In the genomic region with DNA sequence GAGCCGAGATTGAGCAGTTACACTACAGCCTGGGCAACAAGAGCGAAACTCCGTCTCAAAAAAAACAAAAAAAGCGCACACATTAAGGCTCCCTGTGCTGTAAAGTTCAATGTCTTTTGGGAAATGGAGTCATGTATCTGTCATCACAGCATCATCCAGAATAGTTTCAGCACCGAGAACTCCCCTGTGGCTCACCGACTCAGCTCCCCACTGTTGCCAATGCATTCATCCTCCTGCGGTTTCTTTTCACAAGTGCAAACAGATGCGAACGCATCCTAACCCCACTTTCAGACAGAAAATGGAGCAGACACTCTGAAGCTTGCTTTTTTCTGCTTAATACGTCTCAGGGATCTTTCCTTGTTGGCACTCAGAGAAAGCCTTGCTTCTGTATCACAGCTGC, we compare ENCODE assay signal across 16 cellular contexts. TPM values are rescaled to one million over a fixed set of nuclear protein-coding genes. Genes with fewer than 3 reads are reported as not detected.
DNase-seq lines count a peak whose midpoint lies in the region; ATAC-seq, FAIRE-seq and TF ChIP-seq lines count a peak whose summit lies in the region.
"Had no signal": no experiment of that assay in that cellular context is flagged by ENCODE, and none has a peak within 500 bp of the region (broad histone marks: within the 10 kb centered on the region; RNA-seq: fewer than 3 reads in every experiment).

No MANE protein-coding gene starts in this region.

- H4K5ac ChIP-seq in IMR-90 (ENCODE audit: low read depth, low read length) = no peak overlapping the region

- H3K9ac ChIP-seq in IMR-90 (ENCODE audit: low read depth, low read length) (no peak overlapping the region), keratinocyte (ENCODE audit: control insufficient read depth, extremely low read depth, insufficient read depth, low read length) (peak overlapping the region; percentile 60), neuronal stem cell (ENCODE audit: low read depth, low read length, poor library complexity) (no peak overlapping the region)

- TF ChIP-seq POLR2A in IMR-90 (IDR thresholded peaks at IDR 0.05; ENCODE audit: low read depth, low read length) (no peak), body of pancreas (IDR thresholded peaks at IDR 0.05) (no peak)

- H3K4me2 ChIP-seq in IMR-90 (ENCODE audit: low read depth, low read length) (no peak overlapping the region), keratinocyte (ENCODE audit: control insufficient read depth, extremely low read depth, insufficient read depth, low read depth, low read length) (peak overlapping the region; percentile 34), neuronal stem cell (ENCODE audit: insufficient read depth, low read length, poor library complexity, severe bottlenecking) (no peak overlapping the region)

- H2BK20ac ChIP-seq in IMR-90 (ENCODE audit: low read depth, low read length) = no peak overlapping the region

- in situ Hi-C loops in IMR-90 (cut with MboI; ENCODE audit: low sequenced_read_pairs) = no loop called here
- in situ Hi-C loops in astrocyte of the spinal cord (cut with HindIII; ENCODE audit: low sequenced_read_pairs) = no loop called here

- intact Hi-C loops in IMR-90 (cut with micrococcal nuclease) = no loop called here
- intact Hi-C loops in body of pancreas (cut with DNase I) = no loop called here

- no TSS peak for BruUV-seq in IMR-90 (replicated peaks; lab: Mats Ljungman, UMichigan)

- H3K18ac ChIP-seq in IMR-90 (ENCODE audit: low read depth, low read length) (no peak overlapping the region), neuronal stem cell (ENCODE audit: low read length) (no peak overlapping the region)

- TF ChIP-seq RAD21 in IMR-90 (IDR thresholded peaks at IDR 0.05; ENCODE audit: low read length) = no peak

- dilution Hi-C loops in IMR-90 (cut with HindIII; ENCODE audit: low sequenced_read_pairs, unreplicated experiment) = no loop called here
- dilution Hi-C loops in keratinocyte (cut with MboI; ENCODE audit: extremely low pct_ligation_motif_present, low sequenced_read_pairs) = no loop called here

- H3K79me1 ChIP-seq in IMR-90 (ENCODE audit: low read depth in 1 of 2, low read length in 2 of 2) = no peaks in the 10 kb centered on the region
- H3K79me1 ChIP-seq in neuronal stem cell (ENCODE audit: low read depth, low read length) = peaks cover 5% of the 10 kb centered on the region

- H4K8ac ChIP-seq in IMR-90 (ENCODE audit: low read depth in 2 of 2, low read length in 2 of 2) = no peak overlapping the region
- no peak overlapping the region for H4K8ac ChIP-seq in neuronal stem cell (ENCODE audit: low read depth, low read length)

- no peaks in the 10 kb centered on the region for H3K9me3 ChIP-seq in IMR-90 (ENCODE audit: control insufficient read depth, insufficient read depth, low read length)
- no peaks in the 10 kb centered on the region for H3K9me3 ChIP-seq in keratinocyte (ENCODE audit: control insufficient read depth, low read depth, low read length)
- H3K9me3 ChIP-seq in body of pancreas = no peaks in the 10 kb centered on the region
- no peaks in the 10 kb centered on the region for H3K9me3 ChIP-seq in neuronal stem cell (replicated peaks in 1 of 2; ENCODE audit: control insufficient read depth in 2 of 2, insufficient read depth in 1 of 2, low read depth in 1 of 2, low read length in 2 of 2)
- H3K9me3 ChIP-seq: Caco-2, right atrium auricular region had no signal

- peak; percentile 43 for ATAC-seq in IMR-90 (ENCODE audit: low read depth)
- ATAC-seq in HG03025 (IDR thresholded peaks at IDR 0.05; ENCODE audit: low FRiP score, unreplicated experiment) = no peak
- no peak for ATAC-seq in body of pancreas
- ATAC-seq: T-cell had no signal

- H3K27me3 ChIP-seq in BJ (ENCODE audit: control insufficient read depth, insufficient read depth, low read length) (peaks cover 2% of the 10 kb centered on the region; the same call in 1 of the 2 replicates), IMR-90 (ENCODE audit: control insufficient read depth, insufficient read depth, low read length) (no peaks in the 10 kb centered on the region; the same call in 1 of the 2 replicates), keratinocyte (ENCODE audit: control insufficient read depth, extremely low read depth, insufficient read depth, low read length) (no peaks in the 10 kb centered on the region), body of pancreas (no peaks in the 10 kb centered on the region), neuronal stem cell (ENCODE audit: control insufficient read depth in 3 of 3, insufficient read depth in 3 of 3, low read depth in 1 of 3, low read length in 3 of 3) (peaks cover 0 to 8% (median 0%) of the 10 kb centered on the region in 3 experiments)
- H3K27me3 ChIP-seq: right atrium auricular region had no signal

- H2BK5ac ChIP-seq in IMR-90 (ENCODE audit: low read depth, low read length, poor library complexity, severe bottlenecking) = no peak overlapping the region
- no peak overlapping the region for H2BK5ac ChIP-seq in neuronal stem cell (ENCODE audit: low read length)

- WGBS in IMR-90 (ENCODE audit: extremely low coverage in 2 of 2, insufficient read length in 1 of 2), 2 experiments = 52% methylated on average over 5 of the region's 10 CpGs; no CpG with 5 or more reads in 1 of the 2 experiments
- WGBS in body of pancreas, 2 donors = 82 to 87% methylated on average over 10 of the region's 10 CpGs
- WGBS in neuronal stem cell (ENCODE audit: extremely low coverage in 2 of 2, insufficient read length in 2 of 2, insufficient replicate concordance in 1 of 2), 2 donors = no CpG with 5 or more reads among the region's 10 CpGs

- H2BK12ac ChIP-seq in neuronal stem cell (ENCODE audit: low read length) = no peak overlapping the region

- peaks cover 16% of the 10 kb centered on the region for H3K9me1 ChIP-seq in IMR-90 (ENCODE audit: insufficient read depth, low read length)
- no peaks in the 10 kb centered on the region for H3K9me1 ChIP-seq in keratinocyte (ENCODE audit: control insufficient read depth, extremely low read depth, insufficient read depth, low read length)

- H3K4me1 ChIP-seq in IMR-90 (ENCODE audit: control insufficient read depth, insufficient read depth, low read length) (peaks cover 14% of the 10 kb centered on the region), keratinocyte (ENCODE audit: control insufficient read depth, extremely low read depth, insufficient read depth, low read length) (peaks cover 68% of the 10 kb centered on the region), body of pancreas (peaks cover 23% of the 10 kb centered on the region), neuronal stem cell (ENCODE audit: control insufficient read depth in 2 of 2, insufficient read depth in 1 of 2, low read depth in 1 of 2, low read length in 2 of 2) (no peaks in the 10 kb centered on the region)

- H3K4me3 ChIP-seq in BJ (ENCODE audit: low read depth, low read length) = no peak overlapping the region
- no peak overlapping the region for H3K4me3 ChIP-seq in IMR-90 (ENCODE audit: insufficient read depth, low read depth, low read length)
- no peak overlapping the region for H3K4me3 ChIP-seq in astrocyte of the spinal cord (ENCODE audit: low read depth, low read length)
- no peak overlapping the region for H3K4me3 ChIP-seq in keratinocyte (ENCODE audit: control insufficient read depth in 2 of 3, extremely low read depth in 1 of 3, insufficient read depth in 2 of 3, low read depth in 1 of 3, low read length in 3 of 3)
- H3K4me3 ChIP-seq in body of pancreas = no peak overlapping the region
- H3K4me3 ChIP-seq in neuronal stem cell (ENCODE audit: low read length in 2 of 2) = no peak overlapping the region
- H3K4me3 ChIP-seq: right atrium auricular region had no signal

- CTCF ChIA-PET in BJ (lab: Yijun Ruan, JAX) = interaction anchor here (1.0 to 2.2 kb wide), 4 partner anchors 8 to 225 kb away, joined by 3 to 15 read pairs (median 3); no protein-coding TSS in a partner anchor
- CTCF ChIA-PET in IMR-90 (lab: Yijun Ruan, JAX) = no interaction called here

- H2BK15ac ChIP-seq in IMR-90 (ENCODE audit: low read depth, low read length) (no peak overlapping the region), neuronal stem cell (ENCODE audit: low read length) (no peak overlapping the region)

- H3K27ac ChIP-seq in IMR-90 (ENCODE audit: insufficient read depth, low read length) (no peak overlapping the region), keratinocyte (ENCODE audit: control insufficient read depth, insufficient read depth, low read length) (peak overlapping the region; percentile 87), body of pancreas (no peak overlapping the region), neuronal stem cell (replicated peaks; ENCODE audit: low read length) (no peak overlapping the region)
- H3K27ac ChIP-seq: right atrium auricular region had no signal

- H3K56ac ChIP-seq in IMR-90 (ENCODE audit: extremely low read depth, insufficient read depth, low read length) = no peak overlapping the region

- TF ChIP-seq CTCF in BJ (IDR thresholded peaks at IDR 0.05; ENCODE audit: insufficient read depth, low read depth, low read length) (no peak), IMR-90 (conservative IDR thresholded peaks at IDR 0.05; ENCODE audit: low read depth, low read length) (no peak), astrocyte of the spinal cord (IDR thresholded peaks at IDR 0.05; ENCODE audit: low read depth, low read length) (no peak), keratinocyte (optimal IDR thresholded peaks at IDR 0.05 in 1 of 3, IDR thresholded peaks at IDR 0.05 in 1 of 3, conservative IDR thresholded peaks at IDR 0.05 in 1 of 3; ENCODE audit: extremely low read depth in 1 of 3, insufficient read depth in 2 of 3, low read length in 3 of 3) (no peak), body of pancreas (IDR thresholded peaks at IDR 0.05) (no peak)

- H4K20me1 ChIP-seq in IMR-90 (ENCODE audit: insufficient read depth, low read length) (no peaks in the 10 kb centered on the region), keratinocyte (ENCODE audit: control insufficient read depth, extremely low read depth, insufficient read depth, low read length) (no peaks in the 10 kb centered on the region)

- POLR2A ChIA-PET in BJ (lab: Charles Lee) (interaction anchor here (0.6 to 0.7 kb wide), 2 partner anchors 9 kb away, joined by 3 to 4 read pairs; no protein-coding TSS in a partner anchor), IMR-90 (lab: Charles Lee; ENCODE audit: unreplicated experiment) (no interaction called here)

- H4K91ac ChIP-seq in IMR-90 (ENCODE audit: insufficient read depth, low read depth, low read length) (no peak overlapping the region), neuronal stem cell (ENCODE audit: low read depth, low read length, poor library complexity) (no peak overlapping the region)

- H2BK120ac ChIP-seq in IMR-90 (ENCODE audit: low read depth, low read length) (no peak overlapping the region; the same call in 1 of the 2 replicates), neuronal stem cell (ENCODE audit: low read depth, low read length) (no peak overlapping the region)

- H3K14ac ChIP-seq in IMR-90 (replicated peaks; ENCODE audit: low read depth, low read length) = no peak overlapping the region
- no peak overlapping the region for H3K14ac ChIP-seq in neuronal stem cell (ENCODE audit: low read length)

- H2AK5ac ChIP-seq in IMR-90 (ENCODE audit: low read depth, low read length) (no peak overlapping the region), neuronal stem cell (ENCODE audit: low read depth, low read length) (no peak overlapping the region)

- H3K23ac ChIP-seq in IMR-90 (ENCODE audit: low read depth, low read length) (no peak overlapping the region), neuronal stem cell (ENCODE audit: low read depth, low read length, poor library complexity) (no peak overlapping the region)

- H3K4ac ChIP-seq in IMR-90 (ENCODE audit: low read depth, low read length) (no peak overlapping the region), neuronal stem cell (ENCODE audit: low read length) (no peak overlapping the region)

- H3K79me2 ChIP-seq in keratinocyte (ENCODE audit: control insufficient read depth, insufficient read depth, low read length) = no peaks in the 10 kb centered on the region

- H3K36me3 ChIP-seq in BJ (ENCODE audit: control insufficient read depth, insufficient read depth, low read length) (no peaks in the 10 kb centered on the region), IMR-90 (ENCODE audit: control insufficient read depth, insufficient read depth, low read length) (no peaks in the 10 kb centered on the region), keratinocyte (ENCODE audit: control insufficient read depth in 2 of 2, extremely low read depth in 1 of 2, insufficient read depth in 2 of 2, low read length in 2 of 2) (no peaks in the 10 kb centered on the region), body of pancreas (replicated peaks in 1 of 2; ENCODE audit: insufficient read depth in 1 of 2, low read depth in 2 of 2) (no peaks in the 10 kb centered on the region), neuronal stem cell (replicated peaks in 1 of 2; ENCODE audit: control insufficient read depth in 2 of 2, insufficient read depth in 2 of 2, low read length in 2 of 2) (no peaks in the 10 kb centered on the region)
- H3K36me3 ChIP-seq: right atrium auricular region had no signal

- H2AFZ ChIP-seq in IMR-90 (replicated peaks; ENCODE audit: low read length, poor library complexity) (no peak overlapping the region), keratinocyte (ENCODE audit: control insufficient read depth, low read length) (no peak overlapping the region), neuronal stem cell (ENCODE audit: low read length) (no peak overlapping the region)

- H2AK9ac ChIP-seq in IMR-90 (replicated peaks; ENCODE audit: low read depth, low read length, poor library complexity) = no peak overlapping the region

- FAIRE-seq in keratinocyte (lab: Jason Lieb, UNC) = peak; percentile 91
- FAIRE-seq: frontal cortex, kidney had no signal

- DNase-seq in BJ (ENCODE audit: low read depth) (peak; percentile 64), IMR-90 (peak; percentile 84), astrocyte of the spinal cord (ENCODE audit: low read depth, low spot score) (peak; percentile 93), keratinocyte (ENCODE audit: low read depth, low spot score) (no peak), GM19238 (ENCODE audit: insufficient read length, low spot score) (no peak), body of pancreas (no peak), neuronal stem cell (ENCODE audit: low spot score) (no peak)
- DNase-seq: activated CD4-positive, alpha-beta T cell treated with anti-CD3 and anti-CD28 coated beads, Interleukin-2, amount 10 ng/mL, durations not matched to agents 7 days and 5 days; Caco-2; cerebellar nuclear complex; kidney; NCI-H2081; T-cell had no signal

RNA-seq across cellular contexts. Expression of a gene that starts 13.8 kb away (rescaled TPM):
- 0.67 and 1.2 TPM in 2 replicates for polyA plus RNA-seq in BJ (2011; rRNA removed)
- 2.0 and 4.3 TPM in 2 replicates for polyA minus RNA-seq in BJ (2011; rRNA and poly(A)+ RNA removed)
- total RNA-seq in IMR-90 (2012; rRNA removed) = 1.4 and 1.6 TPM in 2 replicates
- 2.2 and 2.3 TPM in 2 replicates for polyA plus RNA-seq in IMR-90 (2012; rRNA removed)
- 2.4 and 2.5 TPM in 2 replicates for polyA plus RNA-seq in IMR-90 (2012; cell fraction: cytosol; rRNA removed)
- 7.2 and 19.2 TPM in 2 replicates for polyA plus RNA-seq in IMR-90 (2012; cell fraction: nucleus; rRNA removed; ENCODE audit: low replicate concordance)
- polyA plus RNA-seq in keratinocyte = 12.0 to 22.1 TPM (median 12.3 TPM) in 3 replicates
- polyA plus RNA-seq in keratinocyte (2011; ENCODE audit: low read depth) = 4.0 TPM
- polyA plus RNA-seq in keratinocyte (2011; cell fraction: cytosol; rRNA removed) = 3.3 and 7.9 TPM in 2 replicates
- polyA plus RNA-seq in keratinocyte (2011; cell fraction: nucleus; rRNA removed) = 28.3 and 44.2 TPM in 2 replicates
- 7.2 and 21.2 TPM in 2 replicates for polyA plus RNA-seq in keratinocyte (2012; ENCODE audit: low replicate concordance)
- 22.2 to 29.7 TPM (median 27.2 TPM) in 3 replicates for polyA minus RNA-seq in keratinocyte
- 35.5 TPM for polyA minus RNA-seq in keratinocyte (2011; cell fraction: cytosol; rRNA and poly(A)+ RNA removed)
- 48.6 and 60.5 TPM in 2 replicates for polyA minus RNA-seq in keratinocyte (2011; cell fraction: nucleus; rRNA and poly(A)+ RNA removed)
- 100 to 1,000 TPM in 1 of 2 donors, 10 to 100 TPM in 1; 31.1 to 103 TPM for total RNA-seq in body of pancreas
- polyA plus RNA-seq in neuronal stem cell (2013, experiment 1 of 2) = 0.13 TPM
- 0.08 TPM for polyA plus RNA-seq in neuronal stem cell (2013, experiment 2 of 2)

RNA-seq across cellular contexts. Expression of a gene that starts 26.7 kb away (rescaled TPM):
- polyA plus RNA-seq in BJ (2011; rRNA removed) (0.07 TPM in 1 of 2 replicates, not detected in the other), IMR-90 (2012; rRNA removed) (0.07 and 0.10 TPM in 2 replicates), keratinocyte (0.94 to 3.0 TPM (median 1.1 TPM) in 3 replicates)
- not detected in 2 replicates for polyA minus RNA-seq in BJ (2011; rRNA and poly(A)+ RNA removed)
- total RNA-seq in IMR-90 (2012; rRNA removed) (under 0.01 TPM in 2 replicates), body of pancreas (10 to 100 TPM in 1 of 2 donors, 1 to 10 TPM in 1; 6.0 to 20.8 TPM)
- 0.05 and 0.08 TPM in 2 replicates for polyA plus RNA-seq in IMR-90 (2012; cell fraction: cytosol; rRNA removed)
- 0.08 TPM in 2 replicates for polyA plus RNA-seq in IMR-90 (2012; cell fraction: nucleus; rRNA removed; ENCODE audit: low replicate concordance)
- 3.8 TPM for polyA plus RNA-seq in keratinocyte (2011; ENCODE audit: low read depth)
- polyA plus RNA-seq in keratinocyte (2011; cell fraction: cytosol; rRNA removed) = 1.1 and 2.0 TPM in 2 replicates
- polyA plus RNA-seq in keratinocyte (2011; cell fraction: nucleus; rRNA removed) = 1.5 and 3.6 TPM in 2 replicates
- 1.3 and 9.7 TPM in 2 replicates for polyA plus RNA-seq in keratinocyte (2012; ENCODE audit: low replicate concordance)
- polyA minus RNA-seq in keratinocyte = 0.80 to 5.3 TPM (median 3.7 TPM) in 3 replicates
- polyA minus RNA-seq in keratinocyte (2011; cell fraction: cytosol; rRNA and poly(A)+ RNA removed) = 1.7 TPM
- 1.6 and 4.2 TPM in 2 replicates for polyA minus RNA-seq in keratinocyte (2011; cell fraction: nucleus; rRNA and poly(A)+ RNA removed)
- polyA plus RNA-seq in neuronal stem cell (2013, experiment 1 of 2) = 0.78 TPM
- 0.93 TPM for polyA plus RNA-seq in neuronal stem cell (2013, experiment 2 of 2)

Comparison
In these comparisons a context has a peak if more than half of its experiments do, and no peak if none do; other contexts are left out.
1. DNase-seq: peak in BJ (single experiment), IMR-90 (single experiment) and astrocyte of the spinal cord (single experiment); none in keratinocyte (single experiment), GM19238 (single experiment), body of pancreas (0 of 4) and neuronal stem cell (single experiment).